ENCODE assay signal across 8 cellular contexts in the genomic region with DNA sequence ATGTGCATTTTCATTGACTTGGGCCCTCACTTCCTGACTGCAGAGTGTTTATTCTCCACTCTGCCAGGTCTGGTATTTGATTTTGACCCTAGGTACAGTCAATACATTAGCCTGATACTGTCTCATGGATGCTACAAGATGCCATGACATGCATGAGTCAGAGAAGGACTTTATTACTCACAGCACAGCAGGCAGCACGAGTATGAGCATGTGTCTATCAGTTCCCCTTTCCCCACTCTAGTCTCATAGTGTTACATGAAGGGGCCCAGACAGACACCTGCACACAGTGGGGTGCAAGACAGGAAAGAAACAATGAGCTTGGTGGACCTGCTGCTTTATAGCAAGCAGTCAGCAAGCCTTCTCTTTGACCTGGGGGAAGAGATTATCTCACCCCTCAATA. TPM values are rescaled to one million over a fixed set of nuclear protein-coding genes. Genes with fewer than 3 reads are reported as not detected.
A peak's percentile ranks its signal among the peaks of the same experiment; 100 is the strongest.
DNase-seq lines count a peak whose midpoint lies in the region; ATAC-seq, FAIRE-seq and TF ChIP-seq lines count a peak whose summit lies in the region.

No MANE protein-coding gene starts in this region.

- FAIRE-seq in frontal cortex (lab: Jason Lieb, UNC): no peak

- H3K4me3 ChIP-seq in HEK293 (ENCODE audit: low read depth, low read length) (no peak overlapping the region), fibroblast of villous mesenchyme (ENCODE audit: low read depth, low read length) (no peak overlapping the region)

- CTCF ChIA-PET in HEK293 (lab: Yijun Ruan, JAX): interaction anchor here (0.6 kb wide), 1 partner anchor 46 kb away, joined by 9 read pairs; no protein-coding TSS in a partner anchor

- intact Hi-C loops in left colon (cut with DNase I, micrococcal nuclease): no loop called here

- ATAC-seq in GM18858 (IDR thresholded peaks at IDR 0.05; ENCODE audit: unreplicated experiment) (peak; percentile 97), left colon (no peak)

- H3K36me3 ChIP-seq in HEK293 (ENCODE audit: control insufficient read depth in 2 of 2, insufficient read depth in 1 of 2, low read length in 2 of 2): no peaks in the 10 kb centered on the region

- peaks cover 19% of the 10 kb centered on the region for H3K4me1 ChIP-seq in HEK293 (ENCODE audit: control insufficient read depth, insufficient read depth, low read length)

- no peaks in the 10 kb centered on the region for H3K9me3 ChIP-seq in HEK293 (ENCODE audit: control insufficient read depth, insufficient read depth, low read depth, low read length)

- TF ChIP-seq CTCF in HEK293 (tag by site-specific recombination; IDR thresholded peaks at IDR 0.05) (no peak), fibroblast of villous mesenchyme (IDR thresholded peaks at IDR 0.05; ENCODE audit: insufficient read depth, low read depth, low read length) (no peak)

- POLR2A ChIA-PET in HEK293 (lab: Yijun Ruan, JAX): interaction anchor here (1.4 kb wide), 1 partner anchor 19 kb away, joined by 3 read pairs; a partner anchor contains a TSS

- DNase-seq in MV-4-11 (lab: John Stamatoyannopoulos, UW) (peak; percentile 75), fibroblast of villous mesenchyme (ENCODE audit: low read depth) (peak; percentile 46), NCI-H1436 treated with DMSO at 0.1 percent for 48 hours (lab: John Stamatoyannopoulos, UW) (no peak), left colon (no peak), HUDEP-2 (lab: John Stamatoyannopoulos, UW; ENCODE audit: unreplicated experiment in 76 of 76) (no peak), frontal cortex (ENCODE audit: low spot score in 2 of 2) (no peak)

- no peak overlapping the region; the same call in 1 of the 2 replicates for H3K27ac ChIP-seq in HEK293 (ENCODE audit: extremely low read depth, low read depth, low read length)

TF ChIP-seq in HEK293, 187 proteins besides CTCF, POLR2A, EP300 and RAD21 (continues in another document):
- no peak for TF ChIP-seq ZNF404 (tag by site-specific recombination; IDR thresholded peaks at IDR 0.05)
- 0 out of 2 replicates have a peak, but pooled peaks have one; percentile 26 for TF ChIP-seq PRDM1 (tag by site-specific recombination; IDR thresholded peaks at IDR 0.05)
- TF ChIP-seq, protein P1, sequence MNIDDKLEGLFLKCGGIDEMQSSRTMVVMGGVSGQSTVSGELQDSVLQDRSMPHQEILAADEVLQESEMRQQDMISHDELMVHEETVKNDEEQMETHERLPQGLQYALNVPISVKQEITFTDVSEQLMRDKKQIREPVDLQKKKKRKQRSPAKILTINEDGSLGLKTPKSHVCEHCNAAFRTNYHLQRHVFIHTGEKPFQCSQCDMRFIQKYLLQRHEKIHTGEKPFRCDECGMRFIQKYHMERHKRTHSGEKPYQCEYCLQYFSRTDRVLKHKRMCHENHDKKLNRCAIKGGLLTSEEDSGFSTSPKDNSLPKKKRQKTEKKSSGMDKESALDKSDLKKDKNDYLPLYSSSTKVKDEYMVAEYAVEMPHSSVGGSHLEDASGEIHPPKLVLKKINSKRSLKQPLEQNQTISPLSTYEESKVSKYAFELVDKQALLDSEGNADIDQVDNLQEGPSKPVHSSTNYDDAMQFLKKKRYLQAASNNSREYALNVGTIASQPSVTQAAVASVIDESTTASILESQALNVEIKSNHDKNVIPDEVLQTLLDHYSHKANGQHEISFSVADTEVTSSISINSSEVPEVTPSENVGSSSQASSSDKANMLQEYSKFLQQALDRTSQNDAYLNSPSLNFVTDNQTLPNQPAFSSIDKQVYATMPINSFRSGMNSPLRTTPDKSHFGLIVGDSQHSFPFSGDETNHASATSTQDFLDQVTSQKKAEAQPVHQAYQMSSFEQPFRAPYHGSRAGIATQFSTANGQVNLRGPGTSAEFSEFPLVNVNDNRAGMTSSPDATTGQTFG (tag by site-specific recombination; IDR thresholded peaks at IDR 0.05; ENCODE audit: borderline replicate concordance): no peak
- no peak for TF ChIP-seq ZNF311 (tag by site-specific recombination; IDR thresholded peaks at IDR 0.05; ENCODE audit: borderline replicate concordance)
- peak; percentile 60; the same call in 1 of the 2 replicates for TF ChIP-seq ZNF660 (tag by site-specific recombination; IDR thresholded peaks at IDR 0.05)
- TF ChIP-seq ZNF585B (tag by site-specific recombination; IDR thresholded peaks at IDR 0.05): no peak
- no peak for TF ChIP-seq EGR2 (tag by site-specific recombination; IDR thresholded peaks at IDR 0.05; ENCODE audit: low read depth)
- no peak for TF ChIP-seq ZNF202 (tag by site-specific recombination; IDR thresholded peaks at IDR 0.05; ENCODE audit: borderline replicate concordance)
- TF ChIP-seq ZNF626 (tag by site-specific recombination; IDR thresholded peaks at IDR 0.05): no peak
- 0 out of 2 replicates have a peak, but pooled peaks have one; percentile 19 for TF ChIP-seq ZNF24 (tag by site-specific recombination; IDR thresholded peaks at IDR 0.05)
- TF ChIP-seq IKZF3 (tag by site-specific recombination; IDR thresholded peaks at IDR 0.05): peak; percentile 45; the same call in 1 of the 2 replicates
- no peak for TF ChIP-seq ZNF184 (tag by site-specific recombination; IDR thresholded peaks at IDR 0.05)
- TF ChIP-seq GLI2 (tag by site-specific recombination; IDR thresholded peaks at IDR 0.05; ENCODE audit: borderline replicate concordance, low read depth): no peak
- TF ChIP-seq, protein P2, sequence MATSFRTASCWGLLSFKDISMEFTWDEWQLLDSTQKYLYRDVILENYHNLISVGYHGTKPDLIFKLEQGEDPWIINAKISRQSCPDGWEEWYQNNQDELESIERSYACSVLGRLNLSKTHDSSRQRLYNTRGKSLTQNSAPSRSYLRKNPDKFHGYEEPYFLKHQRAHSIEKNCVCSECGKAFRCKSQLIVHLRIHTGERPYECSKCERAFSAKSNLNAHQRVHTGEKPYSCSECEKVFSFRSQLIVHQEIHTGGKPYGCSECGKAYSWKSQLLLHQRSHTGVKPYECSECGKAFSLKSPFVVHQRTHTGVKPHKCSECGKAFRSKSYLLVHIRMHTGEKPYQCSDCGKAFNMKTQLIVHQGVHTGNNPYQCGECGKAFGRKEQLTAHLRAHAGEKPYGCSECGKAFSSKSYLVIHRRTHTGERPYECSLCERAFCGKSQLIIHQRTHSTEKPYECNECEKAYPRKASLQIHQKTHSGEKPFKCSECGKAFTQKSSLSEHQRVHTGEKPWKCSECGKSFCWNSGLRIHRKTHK (tag by site-specific recombination; IDR thresholded peaks at IDR 0.05): no peak
- TF ChIP-seq, protein P3, sequence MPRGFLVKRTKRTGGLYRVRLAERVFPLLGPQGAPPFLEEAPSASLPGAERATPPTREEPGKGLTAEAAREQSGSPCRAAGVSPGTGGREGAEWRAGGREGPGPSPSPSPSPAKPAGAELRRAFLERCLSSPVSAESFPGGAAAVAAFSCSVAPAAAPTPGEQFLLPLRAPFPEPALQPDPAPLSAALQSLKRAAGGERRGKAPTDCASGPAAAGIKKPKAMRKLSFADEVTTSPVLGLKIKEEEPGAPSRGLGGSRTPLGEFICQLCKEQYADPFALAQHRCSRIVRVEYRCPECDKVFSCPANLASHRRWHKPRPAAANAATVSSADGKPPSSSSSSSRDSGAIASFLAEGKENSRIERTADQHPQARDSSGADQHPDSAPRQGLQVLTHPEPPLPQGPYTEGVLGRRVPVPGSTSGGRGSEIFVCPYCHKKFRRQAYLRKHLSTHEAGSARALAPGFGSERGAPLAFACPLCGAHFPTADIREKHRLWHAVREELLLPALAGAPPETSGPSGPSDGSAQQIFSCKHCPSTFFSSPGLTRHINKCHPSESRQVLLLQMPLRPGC (tag by site-specific recombination; IDR thresholded peaks at IDR 0.05): peak; percentile 78; the same call in 1 of the 2 replicates
- TF ChIP-seq ZBTB1 (tag by site-specific recombination; IDR thresholded peaks at IDR 0.05): no peak
- TF ChIP-seq ZNF239 (tag by site-specific recombination; IDR thresholded peaks at IDR 0.05): no peak
- no peak for TF ChIP-seq KLF7 (tag by site-specific recombination; IDR thresholded peaks at IDR 0.05; ENCODE audit: borderline replicate concordance)
- TF ChIP-seq ZNF843 (tag by site-specific recombination; IDR thresholded peaks at IDR 0.05): peak; percentile 27
- TF ChIP-seq ZNF48 (tag by site-specific recombination; IDR thresholded peaks at IDR 0.05): no peak

RNA-seq across cellular contexts. Expression of a gene that starts 19.6 kb away (rescaled TPM):
- total RNA-seq in fibroblast of villous mesenchyme (16.4 and 35.0 TPM in 2 replicates), left colon (10 to 100 TPM; 17.6 to 19.2 TPM), frontal cortex (2.0 TPM)

Comparison
In these comparisons a context has a peak if more than half of its experiments do, and no peak if none do; other contexts are left out.
1. DNase-seq: peak in MV-4-11 (single experiment) and fibroblast of villous mesenchyme (single experiment); none in NCI-H1436 treated with DMSO at 0.1 percent for 48 hours (single experiment), left colon (0 of 2), HUDEP-2 (0 of 76) and frontal cortex (0 of 2).